Comparison of ENCODE assay signal across 18 cellular contexts in genomic region chr22:20424553-20424936, GRCh38. TPM values are rescaled to one million over a fixed set of nuclear protein-coding genes. Genes with fewer than 3 reads are reported as not detected.
DNase-seq lines count a peak whose midpoint lies in the region; ATAC-seq and TF ChIP-seq lines count a peak whose summit lies in the region.
"Had no signal": no experiment of that assay in that cellular context is flagged by ENCODE, and none has a peak within 500 bp of the region (broad histone marks: within the 10 kb centered on the region; RNA-seq: fewer than 3 reads in every experiment).

No MANE protein-coding gene starts in this region.

- no peak overlapping the region for H3K27ac Mint-ChIP-seq in GM23338
- H3K27ac Mint-ChIP-seq: activated CD4-positive, alpha-beta memory T cell treated with anti-CD3 and anti-CD28 coated beads, Interleukin-2, amount 10 ng/mL, durations not matched to agents 7 days and 5 days; CD4-positive, CD25-positive, alpha-beta regulatory T cell; dendritic cell treated with granulocyte-macrophage colony-stimulating factor and Interleukin-4, amounts not matched to agents 40 ng/mL and 50 ng/mL, for 4 days had no signal

- peaks cover 4% of the 10 kb centered on the region for H3K36me3 Mint-ChIP-seq in GM23338 (ENCODE audit: low read depth)

- no peaks in the 10 kb centered on the region for H3F3A ChIP-seq in GM23338 (replicated peaks; ENCODE audit: low read depth)

- no peak overlapping the region for H3K9ac ChIP-seq in BLaER1

- peak overlapping the region; percentile 92 for H3K4me2 ChIP-seq in BLaER1
- H3K4me2 ChIP-seq in GM23338, result peak overlapping the region; percentile 48; the same call in 1 of the 2 replicates
- H3K4me2 ChIP-seq in hepatocyte, result no peak overlapping the region

- peaks cover 52% of the 10 kb centered on the region for H3K27me3 Mint-ChIP-seq in GM23338 (ENCODE audit: insufficient read depth, low read depth, poor library complexity)

- no peak overlapping the region; the same call in 2 of the 3 replicates for H3K4me3 Mint-ChIP-seq in GM23338

- TF ChIP-seq CTCF in GM23338 (conservative IDR thresholded peaks at IDR 0.05; ENCODE audit: low read depth in 2 of 2), result no peak
- TF ChIP-seq CTCF in hepatocyte (IDR thresholded peaks at IDR 0.05; ENCODE audit: poor library complexity), result no peak

- WGBS in hepatocyte (ENCODE audit: low lambda C conversion rate, missing lambda C conversion rate), result 70% methylated on average over 10 of the region's 16 CpGs

- H3K9me2 ChIP-seq in GM23338 (ENCODE audit: insufficient read depth) (no peaks in the 10 kb centered on the region), hepatocyte (replicated peaks; ENCODE audit: insufficient read depth) (no peaks in the 10 kb centered on the region)

- intact Hi-C loops in sciatic nerve (cut with DNase I), result loop anchor here (5.0 to 10.0 kb wide), 3 partner anchors 33 to 150 kb away; partner anchors contain the start of gene KLHL22

- H2AFZ ChIP-seq in GM23338 (no peak overlapping the region), hepatocyte (no peak overlapping the region)

- H3K4me1 ChIP-seq in BLaER1, result peaks cover 65% of the 10 kb centered on the region
- no peaks in the 10 kb centered on the region for H3K4me1 ChIP-seq in GM23338 (ENCODE audit: insufficient read depth)
- H3K4me1 ChIP-seq in hepatocyte (ENCODE audit: insufficient read depth), result peaks cover 31% of the 10 kb centered on the region

- peaks cover 51% of the 10 kb centered on the region for H3K27me3 ChIP-seq in BLaER1
- peaks cover 53% of the 10 kb centered on the region for H3K27me3 ChIP-seq in GM23338 (ENCODE audit: insufficient read depth)
- no peaks in the 10 kb centered on the region for H3K27me3 ChIP-seq in hepatocyte
- H3K27me3 ChIP-seq: Peyer's patch had no signal

- ATAC-seq in GM23338, result no peak
- peak; percentile 44 for ATAC-seq in sciatic nerve
- no peak for ATAC-seq in HG02623 (IDR thresholded peaks at IDR 0.05; ENCODE audit: unreplicated experiment)

- DNase-seq in GM23338 (ENCODE audit: low spot score) (no peak), hepatocyte (ENCODE audit: low spot score) (no peak), sciatic nerve (ENCODE audit: low spot score) (no peak), inferior parietal cortex (ENCODE audit: extremely low spot score) (no peak), glomerular visceral epithelial cell (ENCODE audit: extremely low spot score) (no peak)
- DNase-seq: activated CD4-positive, alpha-beta memory T cell treated with anti-CD3 and anti-CD28 coated beads, Interleukin-2, amount 10 ng/mL, durations not matched to agents 7 days and 5 days; activated CD4-positive, CD25-positive, alpha-beta regulatory T cell; activated gamma-delta T cell treated with Interleukin-2 at 50 U/mL for 16 hours; amniotic stem cell; CD4-positive, CD25-positive, alpha-beta regulatory T cell; NCI-H146; NCI-H524; T1000 had no signal

- H3K36me3 ChIP-seq in BLaER1, result no peaks in the 10 kb centered on the region
- no peaks in the 10 kb centered on the region for H3K36me3 ChIP-seq in GM23338 (ENCODE audit: insufficient read depth)
- no peaks in the 10 kb centered on the region for H3K36me3 ChIP-seq in hepatocyte (replicated peaks; ENCODE audit: insufficient read depth, low read depth)
- H3K36me3 ChIP-seq: pancreas, Peyer's patch had no signal

- H3K4me3 ChIP-seq in BLaER1 (0 out of 2 replicates have a peak overlapping the region, but pooled peaks have one; percentile 50), GM23338 (0 out of 2 replicates have a peak overlapping the region, but pooled peaks have one; percentile 56), hepatocyte (no peak overlapping the region)

- no peak overlapping the region; the same call in 1 of the 2 replicates for H3K27ac ChIP-seq in BLaER1
- H3K27ac ChIP-seq in GM23338 (ENCODE audit: low read depth), result no peak overlapping the region
- peak overlapping the region; percentile 94 for H3K27ac ChIP-seq in hepatocyte
- H3K27ac ChIP-seq: pancreas, Peyer's patch had no signal

- H3K4me1 Mint-ChIP-seq in GM23338, result peaks cover 7% of the 10 kb centered on the region

- H3K9me3 ChIP-seq in BLaER1, result peaks cover 7% of the 10 kb centered on the region; the same call in 1 of the 2 replicates
- H3K9me3 ChIP-seq in hepatocyte (ENCODE audit: low read depth), result no peaks in the 10 kb centered on the region
- H3K9me3 ChIP-seq: pancreas, Peyer's patch had no signal

- H3K9me3 Mint-ChIP-seq in GM23338, result no peaks in the 10 kb centered on the region; the same call in 2 of the 3 replicates
- H3K9me3 Mint-ChIP-seq: activated CD4-positive, alpha-beta memory T cell treated with anti-CD3 and anti-CD28 coated beads, Interleukin-2, amount 10 ng/mL, durations not matched to agents 7 days and 5 days; dendritic cell treated with granulocyte-macrophage colony-stimulating factor and Interleukin-4, amounts not matched to agents 40 ng/mL and 50 ng/mL, for 4 days had no signal

- H3K79me2 ChIP-seq in GM23338 (replicated peaks; ENCODE audit: insufficient read depth) (no peaks in the 10 kb centered on the region), hepatocyte (no peaks in the 10 kb centered on the region)

- H4K20me1 ChIP-seq in BLaER1 (peaks cover under 1% of the 10 kb centered on the region; the same call in 1 of the 2 replicates), GM23338 (replicated peaks; ENCODE audit: insufficient read depth) (0 out of 2 replicates have a peak, but pooled peaks cover 6% of the 10 kb centered on the region), hepatocyte (ENCODE audit: insufficient read depth, poor library complexity, severe bottlenecking) (peaks cover 4% of the 10 kb centered on the region)

TF ChIP-seq in GM23338, 12 proteins besides CTCF, POLR2A, EP300 and RAD21 (continues in another document):
- TF ChIP-seq STAT1 (IDR thresholded peaks at IDR 0.05; ENCODE audit: unreplicated experiment) (no peak), ZNF462 (CRISPR knock-in tag; IDR thresholded peaks at IDR 0.05) (no peak), EZH2phosphoT487 (IDR thresholded peaks at IDR 0.05; ENCODE audit: unreplicated experiment) (no peak), CREB1 (CRISPR knock-in tag; IDR thresholded peaks at IDR 0.05; ENCODE audit: low read depth) (no peak)

RNA-seq across cellular contexts. Expression of gene SCARF2, which starts 13.1 kb away (rescaled TPM):
- 16.6 and 17.0 TPM in 2 replicates for total RNA-seq in GM23338 (2014; rRNA removed; shearing (Covaris generic))
- polyA plus RNA-seq in GM23338 (2016; fragmentation: Nextera tagmentation; extraction: Ambion mirVana) (1.8 and 2.2 TPM in 2 replicates), hepatocyte (35.2 and 39.0 TPM in 2 replicates)
- total RNA-seq in hepatocyte (14.6 and 19.3 TPM in 2 replicates), sciatic nerve (30.6 TPM)

RNA-seq across cellular contexts. Expression of gene ZNF74, which starts 30.6 kb away (rescaled TPM):
- 78.2 and 94.0 TPM in 2 replicates for total RNA-seq in GM23338 (2014; rRNA removed; shearing (Covaris generic))
- 16.1 and 17.0 TPM in 2 replicates for polyA plus RNA-seq in GM23338 (2016; fragmentation: Nextera tagmentation; extraction: Ambion mirVana)
- total RNA-seq in hepatocyte, result 15.6 and 15.7 TPM in 2 replicates
- polyA plus RNA-seq in hepatocyte, result 11.1 and 17.9 TPM in 2 replicates
- total RNA-seq in sciatic nerve, result 10.8 TPM
